In genomic region chr6:150600302-150601017, GRCh38 we compare ENCODE assay signal across 8 cellular contexts. TPM values are rescaled to one million over a fixed set of nuclear protein-coding genes. Genes with fewer than 3 reads are reported as not detected.
DNase-seq lines count a peak whose midpoint lies in the region; ATAC-seq and TF ChIP-seq lines count a peak whose summit lies in the region.

No MANE protein-coding gene starts in this region.

- H3K36me3 Mint-ChIP-seq in activated CD8-positive, alpha-beta memory T cell treated with anti-CD3 and anti-CD28 coated beads, Interleukin-2, amount 10 ng/mL, durations not matched to agents 7 days and 5 days, result no peaks in the 10 kb centered on the region
- H3K36me3 Mint-ChIP-seq in endothelial cell (ENCODE audit: low read depth, unreplicated experiment), result peaks cover 5% of the 10 kb centered on the region

- H3K4me3 ChIP-seq in mononuclear cell (ENCODE audit: low read length), result peak overlapping the region; percentile 37

- peaks cover 15% of the 10 kb centered on the region for H3K4me1 ChIP-seq in mononuclear cell (ENCODE audit: insufficient read depth, low read length)

- no peaks in the 10 kb centered on the region for H3K9me3 Mint-ChIP-seq in activated CD8-positive, alpha-beta memory T cell treated with anti-CD3 and anti-CD28 coated beads, Interleukin-2, amount 10 ng/mL, durations not matched to agents 7 days and 5 days (ENCODE audit: low read depth)
- no peaks in the 10 kb centered on the region for H3K9me3 Mint-ChIP-seq in endothelial cell (ENCODE audit: unreplicated experiment)

- ATAC-seq in GM18867 (IDR thresholded peaks at IDR 0.05; ENCODE audit: unreplicated experiment) (peak; percentile 72), HG03097 (IDR thresholded peaks at IDR 0.05; ENCODE audit: low FRiP score, unreplicated experiment) (peak; percentile 48)
- ATAC-seq in activated CD8-positive, alpha-beta memory T cell treated with anti-CD3 and anti-CD28 coated beads, Interleukin-2, amount 10 ng/mL, durations not matched to agents 7 days and 5 days, result peak; percentile 77

- peak overlapping the region; percentile 81 for H3K4me3 Mint-ChIP-seq in activated CD8-positive, alpha-beta memory T cell treated with anti-CD3 and anti-CD28 coated beads, Interleukin-2, amount 10 ng/mL, durations not matched to agents 7 days and 5 days
- peak overlapping the region; percentile 98 for H3K4me3 Mint-ChIP-seq in endothelial cell (ENCODE audit: unreplicated experiment)

- H3K9me3 ChIP-seq in mononuclear cell (ENCODE audit: low read depth, low read length), result no peaks in the 10 kb centered on the region

- H3K27me3 Mint-ChIP-seq in activated CD8-positive, alpha-beta memory T cell treated with anti-CD3 and anti-CD28 coated beads, Interleukin-2, amount 10 ng/mL, durations not matched to agents 7 days and 5 days, result peaks cover 58% of the 10 kb centered on the region
- peaks cover 4% of the 10 kb centered on the region for H3K27me3 Mint-ChIP-seq in endothelial cell (ENCODE audit: unreplicated experiment)

- DNase-seq in AG08396 (ENCODE audit: low spot score) (peak; percentile 80), NCI-H345 treated with DMSO at 0.1 percent for 48 hours (lab: John Stamatoyannopoulos, UW; ENCODE audit: unreplicated experiment) (peak; percentile 87), endothelial cell (ENCODE audit: low spot score) (peak; percentile 79)
- peak; percentile 81 for DNase-seq in activated CD8-positive, alpha-beta memory T cell treated with anti-CD3 and anti-CD28 coated beads, Interleukin-2, amount 10 ng/mL, durations not matched to agents 7 days and 5 days
- peak; percentile 78 for DNase-seq in stimulated activated CD8-positive, alpha-beta memory T cell treated with anti-CD3 and anti-CD28 coated beads, Interleukin-4, amount 100 ng/mL, for 48 hours

- peaks cover 15% of the 10 kb centered on the region for H3K4me1 Mint-ChIP-seq in activated CD8-positive, alpha-beta memory T cell treated with anti-CD3 and anti-CD28 coated beads, Interleukin-2, amount 10 ng/mL, durations not matched to agents 7 days and 5 days
- H3K4me1 Mint-ChIP-seq in endothelial cell (ENCODE audit: unreplicated experiment), result peaks cover 68% of the 10 kb centered on the region

- peak; percentile 62 for TF ChIP-seq CTCF in endothelial cell (IDR thresholded peaks at IDR 0.05; ENCODE audit: unreplicated experiment)

- CTCF ChIA-PET in activated CD8-positive, alpha-beta memory T cell treated with anti-CD3 and anti-CD28 coated beads, Interleukin-2, amount 10 ng/mL, durations not matched to agents 7 days and 5 days (lab: Charles Lee), result interaction anchor here (0.7 to 3.6 kb wide), 13 partner anchors 9 to 217 kb away, joined by 3 to 22 read pairs (median 3); no protein-coding TSS in a partner anchor

- peaks cover 54% of the 10 kb centered on the region for H3K27me3 ChIP-seq in mononuclear cell (ENCODE audit: insufficient read depth, low read length)

- peak overlapping the region; percentile 77 for H3K27ac Mint-ChIP-seq in activated CD8-positive, alpha-beta memory T cell treated with anti-CD3 and anti-CD28 coated beads, Interleukin-2, amount 10 ng/mL, durations not matched to agents 7 days and 5 days
- peak overlapping the region; percentile 87 for H3K27ac Mint-ChIP-seq in endothelial cell (ENCODE audit: unreplicated experiment)

RNA-seq across cellular contexts. Expression of gene PLEKHG1, which starts 0.8 kb away (rescaled TPM):
- total RNA-seq in activated CD8-positive, alpha-beta memory T cell treated with anti-CD3 and anti-CD28 coated beads, Interleukin-2, amount 10 ng/mL, durations not matched to agents 7 days and 5 days, result 1 to 10 TPM; 4.6 to 5.1 TPM
- total RNA-seq in endothelial cell (ENCODE audit: unreplicated experiment) (135 TPM), mononuclear cell (12.5 TPM)

Comparison
In these comparisons a context has a peak if more than half of its experiments do, and no peak if none do; other contexts are left out.
1. Peak in every context shown above with its lines: DNase-seq, ATAC-seq and H3K4me3 ChIP-seq.
2. RNA of gene PLEKHG1, which starts 0.8 kb away (total RNA-seq): 135 TPM in endothelial cell (single experiment); 12.5 TPM in mononuclear cell (single experiment) and 4.6 to 5.1 TPM in activated CD8-positive, alpha-beta memory T cell treated with anti-CD3 and anti-CD28 coated beads, Interleukin-2, amount 10 ng/mL, durations not matched to agents 7 days and 5 days; every median in the first group is over 10 times any median in the second.